ENCODE assay signal across 6 cellular contexts in genomic region chr3:144522461-144522860, GRCh38.
"Had no signal": no experiment of that assay in that cellular context is flagged by ENCODE, and none has a peak within 500 bp of the region (broad histone marks: within the 10 kb centered on the region; RNA-seq: fewer than 3 reads in every experiment).

No MANE protein-coding gene starts in this region.

- H3K4me3 ChIP-seq: K562 had no signal

- H3K27ac ChIP-seq: HL-60 had no signal

- ATAC-seq: HepG2, K562 had no signal

- DNase-seq: IMR-90, KBM-7, KG1 had no signal
